1 cellular context compared by ENCODE assay signal in genomic region chr16:87854053-87854906, GRCh38.
TF ChIP-seq lines count a peak whose summit lies in the region.

No MANE protein-coding gene starts in this region.

TF ChIP-seq in K562, 482 proteins besides CTCF, POLR2A, EP300 and RAD21 (continued from another document and continues in another):
- TF ChIP-seq ATF2 (CRISPR knock-in tag; IDR thresholded peaks at IDR 0.05): no peak
- no peak for TF ChIP-seq FOXP1 (CRISPR knock-in tag; IDR thresholded peaks at IDR 0.05)
- TF ChIP-seq LCOR (CRISPR knock-in tag; IDR thresholded peaks at IDR 0.05): peak; percentile 92
- peak; percentile 78; the same call in 1 of the 2 replicates for TF ChIP-seq SMAD3 (CRISPR knock-in tag; conservative IDR thresholded peaks at IDR 0.05)
- no peak for TF ChIP-seq ZNF184 (CRISPR knock-in tag; IDR thresholded peaks at IDR 0.05)
- peak; percentile 94 for TF ChIP-seq NFIC (IDR thresholded peaks at IDR 0.05)
- TF ChIP-seq CBX1 (IDR thresholded peaks at IDR 0.05; ENCODE audit: low read depth): no peak
- TF ChIP-seq ATF1 (CRISPR knock-in tag; IDR thresholded peaks at IDR 0.05): no peak
- TF ChIP-seq ATF1 (tag; IDR thresholded peaks at IDR 0.05): peak; percentile 87
- peak in 1 of 2 experiments; percentile 95; a peak in 2 of 4 replicates for TF ChIP-seq HDAC1 (IDR thresholded peaks at IDR 0.05)
- TF ChIP-seq ZSCAN32 (CRISPR knock-in tag; IDR thresholded peaks at IDR 0.05): no peak
- peak; percentile 87 for TF ChIP-seq MYC (IDR thresholded peaks at IDR 0.05; ENCODE audit: low read depth, low read length)
- TF ChIP-seq MYC (CRISPR knock-in tag; IDR thresholded peaks at IDR 0.05; ENCODE audit: borderline replicate concordance, low read depth): no peak
- no peak for TF ChIP-seq CBX5 (IDR thresholded peaks at IDR 0.05; ENCODE audit: borderline replicate concordance, low read depth)
- TF ChIP-seq MBD2 (IDR thresholded peaks at IDR 0.05; ENCODE audit: borderline replicate concordance, low read depth): peak; percentile 93
- peak; percentile 97 for TF ChIP-seq ZBTB9 (CRISPR knock-in tag; IDR thresholded peaks at IDR 0.05)
- TF ChIP-seq MTA1 (IDR thresholded peaks at IDR 0.05; ENCODE audit: borderline replicate concordance): peak; percentile 89
- no peak for TF ChIP-seq SIN3B (IDR thresholded peaks at IDR 0.05; ENCODE audit: low read depth)
- TF ChIP-seq ZEB2 (IDR thresholded peaks at IDR 0.05): peak; percentile 95
- no peak for TF ChIP-seq ZNF217 (CRISPR knock-in tag; IDR thresholded peaks at IDR 0.05)
- peak; percentile 97 for TF ChIP-seq GATAD2A (IDR thresholded peaks at IDR 0.05)
- no peak for TF ChIP-seq MXD1 (CRISPR knock-in tag; IDR thresholded peaks at IDR 0.05; ENCODE audit: borderline replicate concordance, poor library complexity, severe bottlenecking)
- TF ChIP-seq KLF13 (tag; IDR thresholded peaks at IDR 0.05; ENCODE audit: borderline replicate concordance, low read depth): peak; percentile 63; the same call in 1 of the 2 replicates
- no peak for TF ChIP-seq TBP (optimal IDR thresholded peaks at IDR 0.05; ENCODE audit: low read depth, low read length)
- no peak for TF ChIP-seq ID3 (CRISPR knock-in tag; IDR thresholded peaks at IDR 0.05)
- peak; percentile 96 for TF ChIP-seq ID3 (tag; IDR thresholded peaks at IDR 0.05)
- TF ChIP-seq ZFX (CRISPR knock-in tag; IDR thresholded peaks at IDR 0.05): peak; percentile 30; the same call in 1 of the 2 replicates
- no peak for TF ChIP-seq ZNF561 (CRISPR knock-in tag; conservative IDR thresholded peaks at IDR 0.05)
- TF ChIP-seq CREB3L1 (IDR thresholded peaks at IDR 0.05; ENCODE audit: borderline replicate concordance, low read depth): peak; percentile 41; the same call in 1 of the 2 replicates
- TF ChIP-seq ZNF445 (CRISPR knock-in tag; IDR thresholded peaks at IDR 0.05; ENCODE audit: low read depth): peak; percentile 65; the same call in 1 of the 2 replicates
- TF ChIP-seq HDAC3 (IDR thresholded peaks at IDR 0.05; ENCODE audit: borderline replicate concordance, partially characterized antibody): peak; percentile 98
- TF ChIP-seq ARHGAP35 (IDR thresholded peaks at IDR 0.05; ENCODE audit: partially characterized antibody): no peak
- peak; percentile 95 for TF ChIP-seq SMAD1 (IDR thresholded peaks at IDR 0.05; ENCODE audit: low read depth, low read length, partially characterized antibody)
- TF ChIP-seq ATF7 (IDR thresholded peaks at IDR 0.05): peak; percentile 92
- peak; percentile 89 for TF ChIP-seq DACH1 (IDR thresholded peaks at IDR 0.05; ENCODE audit: partially characterized antibody)
- peak; percentile 26 to 91 for TF ChIP-seq AFF1 (IDR thresholded peaks at IDR 0.05; ENCODE audit: low read depth in 1 of 2, partially characterized antibody in 2 of 2)
- peak; percentile 98 for TF ChIP-seq CBFA2T2 (conservative IDR thresholded peaks at IDR 0.05)
- TF ChIP-seq ZNF263 (CRISPR knock-in tag; IDR thresholded peaks at IDR 0.05; ENCODE audit: borderline replicate concordance): no peak
- no peak for TF ChIP-seq HINFP (tag; conservative IDR thresholded peaks at IDR 0.05; ENCODE audit: low read depth)
- TF ChIP-seq TCF15 (CRISPR knock-in tag; IDR thresholded peaks at IDR 0.05): peak; percentile 60; the same call in 1 of the 2 replicates
- peak; percentile 45; the same call in 1 of the 2 replicates for TF ChIP-seq NFRKB (IDR thresholded peaks at IDR 0.05; ENCODE audit: low read depth)
- no peak for TF ChIP-seq ZNF354B (CRISPR knock-in tag; IDR thresholded peaks at IDR 0.05)
- no peak for TF ChIP-seq ZNF197 (CRISPR knock-in tag; IDR thresholded peaks at IDR 0.05; ENCODE audit: low read depth)
- peak in 2 of 3 experiments; percentile 28 to 41 for TF ChIP-seq YY1 (IDR thresholded peaks at IDR 0.05; ENCODE audit: borderline replicate concordance in 1 of 3, control insufficient read depth in 1 of 3, extremely low read depth in 1 of 3, insufficient read depth in 3 of 3, insufficient read length in 1 of 3, insufficient replicate concordance in 2 of 3, low read depth in 1 of 3, low read length in 2 of 3)
- TF ChIP-seq E2F3 (CRISPR knock-in tag; IDR thresholded peaks at IDR 0.05): peak; percentile 39; the same call in 1 of the 2 replicates
- no peak for TF ChIP-seq ZBTB49 (CRISPR knock-in tag; IDR thresholded peaks at IDR 0.05; ENCODE audit: borderline replicate concordance)
- no peak for TF ChIP-seq MTF1 (CRISPR knock-in tag; IDR thresholded peaks at IDR 0.05; ENCODE audit: borderline replicate concordance)
- TF ChIP-seq RBM39 (optimal IDR thresholded peaks at IDR 0.05; ENCODE audit: low read depth, low read length): no peak
- TF ChIP-seq GTF2B (IDR thresholded peaks at IDR 0.05; ENCODE audit: extremely low read depth, insufficient read length): no peak
- no peak for TF ChIP-seq EHMT2 (IDR thresholded peaks at IDR 0.05)
- peak; percentile 100 for TF ChIP-seq SMARCA4 (IDR thresholded peaks at IDR 0.05)
- no peak for TF ChIP-seq THAP7 (CRISPR knock-in tag; IDR thresholded peaks at IDR 0.05)
- TF ChIP-seq CBFB (CRISPR knock-in tag; IDR thresholded peaks at IDR 0.05): peak; percentile 92
- TF ChIP-seq MIER1 (IDR thresholded peaks at IDR 0.05; ENCODE audit: low read depth): no peak
- no peak; the same call in 1 of the 2 replicates for TF ChIP-seq CEBPG (CRISPR knock-in tag; IDR thresholded peaks at IDR 0.05)
- no peak for TF ChIP-seq CEBPG (tag; conservative IDR thresholded peaks at IDR 0.05 in 1 of 2, IDR thresholded peaks at IDR 0.05 in 1 of 2)
